22 cellular contexts compared by ENCODE assay signal in the genomic region with DNA sequence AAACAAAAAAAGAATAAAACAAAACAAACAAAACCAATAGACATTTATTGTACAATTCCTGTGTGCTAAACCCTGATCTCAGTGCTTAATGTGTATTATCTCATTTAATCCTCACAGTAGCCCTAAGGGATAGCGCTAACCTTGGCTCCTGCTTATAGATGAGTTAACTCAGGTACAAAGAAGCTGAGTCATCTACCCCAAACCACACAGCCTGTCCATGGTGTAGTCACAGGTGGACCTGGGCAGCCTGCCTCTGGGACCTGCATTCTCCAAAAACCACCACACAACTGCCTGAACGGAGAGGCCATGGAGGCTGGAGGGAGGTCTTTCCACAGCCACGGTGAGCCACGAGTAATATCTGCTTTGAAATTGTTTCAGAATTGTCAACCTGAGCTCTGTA. TPM values are rescaled to one million over a fixed set of nuclear protein-coding genes. Genes with fewer than 3 reads are reported as not detected.
DNase-seq lines count a peak whose midpoint lies in the region; ATAC-seq and TF ChIP-seq lines count a peak whose summit lies in the region.
"Had no signal": no experiment of that assay in that cellular context is flagged by ENCODE, and none has a peak within 500 bp of the region (broad histone marks: within the 10 kb centered on the region; RNA-seq: fewer than 3 reads in every experiment).

No MANE protein-coding gene starts in this region.

- H3K36me3 ChIP-seq in RWPE2 (ENCODE audit: low read depth): no peaks in the 10 kb centered on the region
- H3K36me3 ChIP-seq: Peyer's patch, SJSA1 had no signal

- H3K36me3 Mint-ChIP-seq in activated CD4-positive, alpha-beta T cell treated with anti-CD3 and anti-CD28 coated beads, Interleukin-2, amount 10 ng/mL, durations not matched to agents 24 days and 14 days (ENCODE audit: low read depth): no peaks in the 10 kb centered on the region
- H3K36me3 Mint-ChIP-seq in osteocyte (ENCODE audit: unreplicated experiment) (no peaks in the 10 kb centered on the region), glutamatergic neuron (ENCODE audit: unreplicated experiment) (no peaks in the 10 kb centered on the region)

- peaks cover 2% of the 10 kb centered on the region for H3K9me3 ChIP-seq in RWPE2 (ENCODE audit: severe bottlenecking)
- H3K9me3 ChIP-seq: Peyer's patch, SJSA1 had no signal

- intact Hi-C loops in activated CD4-positive, alpha-beta T cell treated with anti-CD3 and anti-CD28 coated beads, Interleukin-2, amount 10 ng/mL, durations not matched to agents 24 days and 14 days (cut with micrococcal nuclease): no loop called here

- H3K4me1 ChIP-seq in RWPE2 (ENCODE audit: insufficient read depth, poor library complexity, severe bottlenecking): no peaks in the 10 kb centered on the region

- no peak overlapping the region for H3K27ac Mint-ChIP-seq in activated CD4-positive, alpha-beta T cell treated with anti-CD3 and anti-CD28 coated beads, Interleukin-2, amount 10 ng/mL, durations not matched to agents 24 days and 14 days
- H3K27ac Mint-ChIP-seq in osteocyte (ENCODE audit: unreplicated experiment): no peak overlapping the region
- no peak overlapping the region for H3K27ac Mint-ChIP-seq in glutamatergic neuron (ENCODE audit: unreplicated experiment)
- H3K27ac Mint-ChIP-seq: HFFc6 had no signal

- H3K27me3 Mint-ChIP-seq in activated CD4-positive, alpha-beta T cell treated with anti-CD3 and anti-CD28 coated beads, Interleukin-2, amount 10 ng/mL, durations not matched to agents 24 days and 14 days: peaks cover 14% of the 10 kb centered on the region
- H3K27me3 Mint-ChIP-seq in osteocyte (ENCODE audit: unreplicated experiment): no peaks in the 10 kb centered on the region
- peaks cover 5% of the 10 kb centered on the region for H3K27me3 Mint-ChIP-seq in glutamatergic neuron (ENCODE audit: unreplicated experiment)

- H3K4me1 Mint-ChIP-seq in activated CD4-positive, alpha-beta T cell treated with anti-CD3 and anti-CD28 coated beads, Interleukin-2, amount 10 ng/mL, durations not matched to agents 24 days and 14 days: peaks cover 8% of the 10 kb centered on the region
- H3K4me1 Mint-ChIP-seq in osteocyte (ENCODE audit: unreplicated experiment): peaks cover 3% of the 10 kb centered on the region
- H3K4me1 Mint-ChIP-seq in glutamatergic neuron (ENCODE audit: low read depth, unreplicated experiment): peaks cover 2% of the 10 kb centered on the region

- DNase-seq in activated CD4-positive, alpha-beta T cell treated with anti-CD3 and anti-CD28 coated beads, Interleukin-2, amount 10 ng/mL, durations not matched to agents 24 days and 14 days: peak; percentile 40
- DNase-seq in activated CD4-positive, alpha-beta T cell treated with anti-CD3 and anti-CD28 coated beads for 1 hour: no peak
- DNase-seq in RWPE2 (ENCODE audit: low spot score) (no peak), osteocyte (ENCODE audit: extremely low spot score, unreplicated experiment) (peak; percentile 54), glutamatergic neuron (no peak), NCI-H128 (lab: John Stamatoyannopoulos, UW; ENCODE audit: unreplicated experiment) (no peak)
- DNase-seq: HFFc6; KG1; NCI-H1105; NCI-H2029 treated with DMSO at 0.1 percent for 48 hours; NCI-H226; NCI-H510A treated with DMSO at 0.1 percent for 48 hours; NCI-H748 treated with DMSO at 0.1 percent for 48 hours; NK-92 treated with Interleukin-12 subunit alpha and Interleukin-12 subunit beta, amount 100 ng/mL, for 24 hours; Peyer's patch had no signal

- H3K27me3 ChIP-seq in RWPE2 (ENCODE audit: insufficient read depth, poor library complexity, severe bottlenecking): no peaks in the 10 kb centered on the region
- H3K27me3 ChIP-seq: Peyer's patch, SJSA1 had no signal

- no peak overlapping the region for H3K4me3 ChIP-seq in RWPE2 (ENCODE audit: severe bottlenecking)
- H3K4me3 ChIP-seq: Peyer's patch, SJSA1 had no signal

- no peak for TF ChIP-seq CTCF in RWPE2 (IDR thresholded peaks at IDR 0.05; ENCODE audit: poor library complexity, severe bottlenecking)
- no peak for TF ChIP-seq CTCF in osteocyte (IDR thresholded peaks at IDR 0.05)
- TF ChIP-seq CTCF in glutamatergic neuron (IDR thresholded peaks at IDR 0.05; ENCODE audit: partially characterized antibody, unreplicated experiment): no peak

- H3K9me3 Mint-ChIP-seq in activated CD4-positive, alpha-beta T cell treated with anti-CD3 and anti-CD28 coated beads, Interleukin-2, amount 10 ng/mL, durations not matched to agents 24 days and 14 days: no peaks in the 10 kb centered on the region
- H3K9me3 Mint-ChIP-seq in osteocyte (ENCODE audit: unreplicated experiment) (peaks cover 6% of the 10 kb centered on the region), glutamatergic neuron (ENCODE audit: unreplicated experiment) (peaks cover 5% of the 10 kb centered on the region)
- H3K9me3 Mint-ChIP-seq: HFFc6 had no signal

- no peak overlapping the region for H3K4me3 Mint-ChIP-seq in activated CD4-positive, alpha-beta T cell treated with anti-CD3 and anti-CD28 coated beads, Interleukin-2, amount 10 ng/mL, durations not matched to agents 24 days and 14 days
- H3K4me3 Mint-ChIP-seq in osteocyte (ENCODE audit: unreplicated experiment) (no peak overlapping the region), glutamatergic neuron (ENCODE audit: unreplicated experiment) (no peak overlapping the region)
- H3K4me3 Mint-ChIP-seq: HFFc6 had no signal

- ATAC-seq in RWPE2 (ENCODE audit: low read depth): peak; percentile 75
- ATAC-seq in esophagus mucosa: peak; percentile 91
- ATAC-seq in HG03469 (IDR thresholded peaks at IDR 0.05; ENCODE audit: unreplicated experiment): no peak
- ATAC-seq: Right ventricle myocardium inferior had no signal

- no peak overlapping the region for H3K27ac ChIP-seq in RWPE2 (ENCODE audit: poor library complexity, severe bottlenecking)
- H3K27ac ChIP-seq: 22Rv1, C4-2B, HL-60, Peyer's patch, SJSA1 had no signal

RNA-seq across cellular contexts. Expression of gene CLN6, which starts 5.5 kb away (rescaled TPM):
- total RNA-seq in activated CD4-positive, alpha-beta T cell treated with anti-CD3 and anti-CD28 coated beads, Interleukin-2, amount 10 ng/mL, durations not matched to agents 24 days and 14 days: 99.0 and 102 TPM in 2 replicates
- total RNA-seq in esophagus mucosa (18.5 TPM), osteocyte (18.7 and 20.5 TPM in 2 replicates), glutamatergic neuron (ENCODE audit: unreplicated experiment) (26.1 TPM)

RNA-seq across cellular contexts. Expression of gene CALML4, which starts 29.9 kb away (rescaled TPM):
- 14.6 and 16.5 TPM in 2 replicates for total RNA-seq in activated CD4-positive, alpha-beta T cell treated with anti-CD3 and anti-CD28 coated beads, Interleukin-2, amount 10 ng/mL, durations not matched to agents 24 days and 14 days
- 2.9 TPM for total RNA-seq in esophagus mucosa
- total RNA-seq in osteocyte: 1.8 and 2.0 TPM in 2 replicates
- 4.1 TPM for total RNA-seq in glutamatergic neuron (ENCODE audit: unreplicated experiment)

RNA-seq across cellular contexts. Expression of gene FEM1B, which starts 42.5 kb away (rescaled TPM):
- 46.2 and 51.6 TPM in 2 replicates for total RNA-seq in activated CD4-positive, alpha-beta T cell treated with anti-CD3 and anti-CD28 coated beads, Interleukin-2, amount 10 ng/mL, durations not matched to agents 24 days and 14 days
- total RNA-seq in esophagus mucosa: 46.8 TPM
- 71.1 and 71.5 TPM in 2 replicates for total RNA-seq in osteocyte
- 69.6 TPM for total RNA-seq in glutamatergic neuron (ENCODE audit: unreplicated experiment)

Comparison
In these comparisons a context has a peak if more than half of its experiments do, and no peak if none do; other contexts are left out.
1. DNase-seq: peak in activated CD4-positive, alpha-beta T cell treated with anti-CD3 and anti-CD28 coated beads, Interleukin-2, amount 10 ng/mL, durations not matched to agents 24 days and 14 days (single experiment) and osteocyte (single experiment); none in activated CD4-positive, alpha-beta T cell treated with anti-CD3 and anti-CD28 coated beads for 1 hour (single experiment), RWPE2 (single experiment), glutamatergic neuron (single experiment) and NCI-H128 (single experiment).